ENCODE assay signal across 20 cellular contexts in the genomic region with DNA sequence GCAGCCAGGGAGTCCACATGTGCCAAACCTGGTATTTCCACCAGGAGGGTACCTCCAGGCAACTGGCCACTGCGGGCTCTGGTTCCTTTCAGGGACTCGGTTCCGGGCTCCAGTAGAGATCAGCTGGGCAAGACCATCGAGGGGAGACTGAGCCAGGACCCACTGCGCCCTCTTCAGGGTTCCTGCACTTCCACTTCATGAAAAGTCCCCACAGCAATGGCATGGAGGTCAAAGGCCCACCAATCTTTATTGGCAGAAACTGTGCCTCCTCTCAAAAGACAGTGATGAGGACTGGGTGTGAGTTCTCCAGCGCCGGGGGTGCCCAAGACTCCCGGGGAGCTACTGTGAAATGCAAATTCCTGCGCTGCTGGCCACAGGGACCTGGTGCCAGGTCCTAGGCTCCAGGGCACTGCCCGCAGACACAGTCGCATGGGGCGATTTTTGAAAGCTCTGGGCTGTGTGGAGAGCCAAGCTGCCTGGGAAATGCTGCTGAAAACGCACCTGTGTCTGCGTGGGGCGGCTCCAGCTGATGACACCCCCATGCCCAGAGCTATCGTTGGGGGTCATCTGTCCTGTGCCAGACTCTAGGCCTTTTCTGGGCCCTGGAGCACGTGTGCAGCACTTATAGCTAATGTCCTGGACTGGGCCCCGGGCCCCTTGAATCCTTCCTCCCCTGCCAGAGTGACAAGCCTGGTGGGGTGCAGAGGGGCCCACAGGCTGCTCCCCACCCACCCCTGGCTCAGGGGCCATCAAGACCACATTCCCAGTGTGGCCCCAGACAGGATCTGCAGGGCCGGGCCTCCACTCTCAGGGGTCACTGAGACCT.
DNase-seq lines count a peak whose midpoint lies in the region; ATAC-seq and TF ChIP-seq lines count a peak whose summit lies in the region.
"Had no signal": no experiment of that assay in that cellular context is flagged by ENCODE, and none has a peak within 500 bp of the region (broad histone marks: within the 10 kb centered on the region; RNA-seq: fewer than 3 reads in every experiment).

No MANE protein-coding gene starts in this region.

- H3F3A ChIP-seq in PC-3 (ENCODE audit: low read length, unreplicated experiment): no peaks in the 10 kb centered on the region

- H3K9me2 ChIP-seq in PC-3 (replicated peaks; ENCODE audit: low read length): no peaks in the 10 kb centered on the region

- no peak overlapping the region for H2AFZ ChIP-seq in PC-3 (ENCODE audit: low read length)

- no TSS peak for BruUV-seq in PC-3 (replicated peaks; lab: Mats Ljungman, UMichigan)

- peaks cover 0 to 16% (median 0%) of the 10 kb centered on the region in 9 donors for H3K27me3 ChIP-seq in heart left ventricle
- H3K27me3 ChIP-seq in right cardiac atrium (ENCODE audit: control insufficient read depth, insufficient read depth): no peaks in the 10 kb centered on the region
- no peaks in the 10 kb centered on the region for H3K27me3 ChIP-seq in PC-3 (ENCODE audit: low read length)
- H3K27me3 ChIP-seq in lower lobe of right lung (ENCODE audit: low read depth): no peaks in the 10 kb centered on the region
- no peaks in the 10 kb centered on the region for H3K27me3 ChIP-seq in spleen (replicated peaks in 1 of 7)
- no peaks in the 10 kb centered on the region for H3K27me3 ChIP-seq in adrenal gland
- H3K27me3 ChIP-seq: SJCRH30 had no signal

- ATAC-seq in heart left ventricle (no peak), right cardiac atrium (no peak), PC-3 (no peak), lower lobe of right lung (no peak)

- H3K4me1 ChIP-seq in heart left ventricle: no peaks in the 10 kb centered on the region
- H3K4me1 ChIP-seq in right cardiac atrium (ENCODE audit: control insufficient read depth, insufficient read depth, low read length): no peaks in the 10 kb centered on the region
- H3K4me1 ChIP-seq in PC-3 (ENCODE audit: insufficient read depth, low read length): no peaks in the 10 kb centered on the region
- H3K4me1 ChIP-seq in lower lobe of right lung: no peaks in the 10 kb centered on the region
- no peaks in the 10 kb centered on the region for H3K4me1 ChIP-seq in spleen
- no peaks in the 10 kb centered on the region for H3K4me1 ChIP-seq in adrenal gland (replicated peaks in 1 of 2)
- H3K4me1 ChIP-seq: SJCRH30 had no signal

- TF ChIP-seq POLR2A in heart left ventricle (IDR thresholded peaks at IDR 0.05) (no peak), spleen (IDR thresholded peaks at IDR 0.05) (no peak), adrenal gland (IDR thresholded peaks at IDR 0.05) (no peak)

- no peaks in the 10 kb centered on the region for H3K79me2 ChIP-seq in PC-3 (ENCODE audit: low read length)

- 88 to 94% (median 91%) methylated on average over 14 to 19 of the region's 19 CpGs for WGBS in heart left ventricle, 4 donors
- WGBS in right cardiac atrium: 89% methylated on average over 19 of the region's 19 CpGs
- WGBS in spleen, 5 donors: 80 to 99% (median 90%) methylated on average over 13 to 19 of the region's 19 CpGs
- 87 to 94% (median 92%) methylated on average over 8 to 19 of the region's 19 CpGs for WGBS in adrenal gland, 4 donors

- H3K27ac ChIP-seq in heart left ventricle (no peak overlapping the region), right cardiac atrium (ENCODE audit: low read length) (no peak overlapping the region), PC-3 (ENCODE audit: low read length) (no peak overlapping the region), lower lobe of right lung (no peak overlapping the region), spleen (no peak overlapping the region), adrenal gland (no peak overlapping the region)
- H3K27ac ChIP-seq: C4-2B, HL-60, RWPE1, SJCRH30 had no signal

- H3K9me3 ChIP-seq in heart left ventricle (no peaks in the 10 kb centered on the region), right cardiac atrium (ENCODE audit: control insufficient read depth, low read length) (no peaks in the 10 kb centered on the region), PC-3 (ENCODE audit: low read length) (no peaks in the 10 kb centered on the region), lower lobe of right lung (no peaks in the 10 kb centered on the region), spleen (no peaks in the 10 kb centered on the region), adrenal gland (replicated peaks in 1 of 3) (no peaks in the 10 kb centered on the region)
- H3K9me3 ChIP-seq: SJCRH30 had no signal

- no peak overlapping the region for H3K4me3 ChIP-seq in heart left ventricle
- no peak overlapping the region for H3K4me3 ChIP-seq in right cardiac atrium (ENCODE audit: low read length)
- H3K4me3 ChIP-seq in PC-3 (ENCODE audit: low read length): no peak overlapping the region
- H3K4me3 ChIP-seq in lower lobe of right lung: no peak overlapping the region
- no peak overlapping the region for H3K4me3 ChIP-seq in spleen
- no peak overlapping the region for H3K4me3 ChIP-seq in adrenal gland
- H3K4me3 ChIP-seq: SJCRH30 had no signal

- H3K4me2 ChIP-seq in PC-3 (ENCODE audit: low read length): no peak overlapping the region

- H3K36me3 ChIP-seq in heart left ventricle: no peaks in the 10 kb centered on the region
- H3K36me3 ChIP-seq in PC-3 (ENCODE audit: low read depth, low read length): no peaks in the 10 kb centered on the region
- no peaks in the 10 kb centered on the region for H3K36me3 ChIP-seq in lower lobe of right lung
- no peaks in the 10 kb centered on the region for H3K36me3 ChIP-seq in spleen
- no peaks in the 10 kb centered on the region for H3K36me3 ChIP-seq in adrenal gland (replicated peaks in 1 of 2)
- H3K36me3 ChIP-seq: SJCRH30 had no signal

- no peak overlapping the region for H3K9ac ChIP-seq in PC-3 (ENCODE audit: low read length)

- no peaks in the 10 kb centered on the region for H4K20me1 ChIP-seq in PC-3 (ENCODE audit: low read length)

- POLR2A ChIA-PET in PC-3 (lab: Charles Lee; ENCODE audit: unreplicated experiment): interaction anchor here (0.7 kb wide), 1 partner anchor 532 kb away, joined by 4 read pairs; no protein-coding TSS in a partner anchor

- CTCF ChIA-PET in PC-3 (lab: Charles Lee): no interaction called here

- TF ChIP-seq CTCF in heart left ventricle (IDR thresholded peaks at IDR 0.05) (no peak), PC-3 (conservative IDR thresholded peaks at IDR 0.05; ENCODE audit: low read depth, low read length) (0 out of 2 replicates have a peak, but pooled peaks have one; percentile 21), lower lobe of right lung (IDR thresholded peaks at IDR 0.05) (no peak), spleen (IDR thresholded peaks at IDR 0.05 in 8 of 11, conservative IDR thresholded peaks at IDR 0.05 in 3 of 11) (no peak), adrenal gland (IDR thresholded peaks at IDR 0.05) (no peak)

- peak in 3 of 5 donors; percentile 10 to 49 (median 16) for DNase-seq in heart left ventricle
- DNase-seq in right cardiac atrium: no peak
- no peak for DNase-seq in PC-3
- peak; percentile 40 for DNase-seq in lower lobe of right lung
- peak; percentile 56 for DNase-seq in spleen
- DNase-seq in stimulated activated CD4-positive, alpha-beta T cell treated with anti-CD3 and anti-CD28 coated beads, Interleukin-15, amount 100 ng/mL, for 24 hours: no peak
- no peak for DNase-seq in NCI-H2196 (lab: John Stamatoyannopoulos, UW; ENCODE audit: unreplicated experiment)
- no peak for DNase-seq in adrenal gland
- DNase-seq: AML-193, KBM-7, NCI-H1105, NCI-H146, NCI-H2029, NCI-H226, NCI-H510A treated with DMSO at 0.1 percent for 48 hours, NCI-H748 treated with DMSO at 0.1 percent for 48 hours had no signal

- intact Hi-C loops in heart left ventricle (cut with DNase I): no loop called here
- intact Hi-C loops in right cardiac atrium (cut with DNase I): loop anchor here in 1 of 4 donors (10.0 kb wide), 1 partner anchor 51 kb away; no protein-coding TSS in a partner anchor
- intact Hi-C loops in PC-3 (cut with micrococcal nuclease): no loop called here
- intact Hi-C loops in lower lobe of right lung (cut with DNase I): no loop called here
- intact Hi-C loops in spleen (cut with DNase I; ENCODE audit: low total_unique reads): no loop called here
- intact Hi-C loops in adrenal gland (cut with DNase I): no loop called here

Comparison
In these comparisons a context has a peak if more than half of its experiments do, and no peak if none do; other contexts are left out.
1. DNase-seq: peak in heart left ventricle (3 of 5), lower lobe of right lung (single experiment) and spleen (single experiment); none in right cardiac atrium (0 of 3), PC-3 (single experiment), stimulated activated CD4-positive, alpha-beta T cell treated with anti-CD3 and anti-CD28 coated beads, Interleukin-15, amount 100 ng/mL, for 24 hours (single experiment), NCI-H2196 (single experiment) and adrenal gland (0 of 7).